ENCODE assay signal across 17 cellular contexts in the genomic region with DNA sequence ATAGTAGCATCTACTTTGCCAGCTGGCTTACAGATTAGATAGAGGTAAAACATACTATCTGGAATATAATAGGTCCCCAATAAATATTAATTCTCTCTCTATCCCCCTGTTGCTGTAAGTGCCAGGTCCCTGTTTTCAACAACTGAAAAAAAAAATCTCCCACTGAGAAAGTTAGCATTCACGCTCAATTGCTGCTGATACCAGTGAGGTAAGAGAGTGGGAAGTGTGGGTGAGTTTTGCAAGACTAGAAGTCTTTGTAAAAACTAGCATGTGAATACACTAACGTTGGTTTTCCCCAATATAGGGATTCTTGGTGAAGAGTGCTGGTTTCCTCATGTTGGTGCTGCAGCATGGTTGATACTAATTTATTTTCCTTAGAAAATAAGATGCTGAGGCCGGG.
A peak's percentile ranks its signal among the peaks of the same experiment; 100 is the strongest.
DNase-seq lines count a peak whose midpoint lies in the region; TF ChIP-seq lines count a peak whose summit lies in the region.
"Had no signal": no experiment of that assay in that cellular context is flagged by ENCODE, and none has a peak within 500 bp of the region (broad histone marks: within the 10 kb centered on the region; RNA-seq: fewer than 3 reads in every experiment).

No MANE protein-coding gene starts in this region.

- TF ChIP-seq POLR2A in NB4 (IDR thresholded peaks at IDR 0.05; ENCODE audit: extremely low read depth, insufficient read length), result no peak

- H3K27ac ChIP-seq in C4-2B, result peak overlapping the region; percentile 86
- peak overlapping the region; percentile 86 for H3K27ac ChIP-seq in substantia nigra (ENCODE audit: low read depth, low read length, poor library complexity, severe bottlenecking)
- H3K27ac ChIP-seq: BLaER1 had no signal

- no peak overlapping the region for H3K4me3 ChIP-seq in NB4 (ENCODE audit: low read depth, low read length)
- H3K4me3 ChIP-seq in choroid plexus epithelial cell (ENCODE audit: low read depth, low read length), result no peak overlapping the region
- H3K4me3 ChIP-seq: A549, BLaER1 had no signal

- TF ChIP-seq CTCF in C4-2B (conservative IDR thresholded peaks at IDR 0.05), result no peak
- TF ChIP-seq CTCF in NB4 (IDR thresholded peaks at IDR 0.05; ENCODE audit: low read depth, low read length), result no peak
- no peak for TF ChIP-seq CTCF in choroid plexus epithelial cell (conservative IDR thresholded peaks at IDR 0.05; ENCODE audit: low read depth, low read length)

- peak; percentile 24 for DNase-seq in NB4 (ENCODE audit: low read depth)
- DNase-seq in choroid plexus epithelial cell (ENCODE audit: low read depth), result peak; percentile 33
- no peak for DNase-seq in substantia nigra (lab: John Stamatoyannopoulos, UW)
- no peak for DNase-seq in DMS153 (lab: John Stamatoyannopoulos, UW)
- no peak for DNase-seq in NCI-H446 (lab: John Stamatoyannopoulos, UW)
- DNase-seq in hepatic stellate cell (ENCODE audit: low spot score), result no peak
- DNase-seq: CD8-positive, alpha-beta memory T cell; DMS79; KBM-7; NCI-H1092; NCI-H2171 treated with DMSO at 0.1 percent for 48 hours; NCI-H446 treated with DMSO at 0.1 percent for 48 hours; Right ventricle myocardium superior; SK-N-SH had no signal

Comparison
In these comparisons a context has a peak if more than half of its experiments do, and no peak if none do; other contexts are left out.
1. DNase-seq: peak in NB4 (single experiment) and choroid plexus epithelial cell (single experiment); none in substantia nigra (0 of 49), DMS153 (single experiment), NCI-H446 (0 of 2) and hepatic stellate cell (single experiment).